16 cellular contexts compared by ENCODE assay signal in genomic region chr14:80638620-80639215, GRCh38.
DNase-seq lines count a peak whose midpoint lies in the region; TF ChIP-seq lines count a peak whose summit lies in the region.
"Had no signal": no experiment of that assay in that cellular context is flagged by ENCODE, and none has a peak within 500 bp of the region (broad histone marks: within the 10 kb centered on the region; RNA-seq: fewer than 3 reads in every experiment).

No MANE protein-coding gene starts in this region.

- peak; percentile 4 for DNase-seq in SIG-M5 treated with dmso at 0.1 percent for 504 hours (lab: John Stamatoyannopoulos, UW; ENCODE audit: unreplicated experiment)
- DNase-seq in SIG-M5 (lab: John Stamatoyannopoulos, UW), result no peak
- no peak for DNase-seq in SK-N-SH
- peak; percentile 51 for DNase-seq in fibroblast of the conjunctiva (ENCODE audit: low read depth)
- no peak for DNase-seq in cortex of kidney (lab: John Stamatoyannopoulos, UW)
- no peak for DNase-seq in iPS-NIHi7 (ENCODE audit: extremely low spot score)
- no peak for DNase-seq in midbrain (lab: John Stamatoyannopoulos, UW)
- no peak for DNase-seq in NK-92 (lab: John Stamatoyannopoulos, UW; ENCODE audit: unreplicated experiment)
- DNase-seq: 8988T; adrenal gland; DMS79 treated with DMSO at 0.1 percent for 48 hours; left colon; NCI-H2029; OCI-M1; stimulated activated naive CD4-positive, alpha-beta T cell treated with Interleukin-2 at 50 U/mL for 16 hours; T-helper 9 cell had no signal

- no peak overlapping the region for H3K4me3 ChIP-seq in SK-N-SH (ENCODE audit: low read depth in 2 of 2, low read length in 1 of 2)
- H3K4me3 ChIP-seq: adrenal gland had no signal

- WGBS in SK-N-SH (ENCODE audit: low lambda C conversion rate), result 3% methylated on average over 5 of the region's 5 CpGs

- POLR2A ChIA-PET in SK-N-SH (lab: Yijun Ruan, JAX), result no interaction called here

- H3K4me2 ChIP-seq in SK-N-SH, result peak overlapping the region; percentile 59

- TF ChIP-seq RAD21 in SK-N-SH (IDR thresholded peaks at IDR 0.05; ENCODE audit: low read length), result no peak

- peaks cover 26% of the 10 kb centered on the region for H3F3A ChIP-seq in SK-N-SH (replicated peaks; ENCODE audit: insufficient read depth)

- no peaks in the 10 kb centered on the region for H4K20me1 ChIP-seq in SK-N-SH (ENCODE audit: insufficient read depth)

- no peaks in the 10 kb centered on the region for H3K9me3 ChIP-seq in SK-N-SH
- H3K9me3 ChIP-seq: adrenal gland had no signal

- H3K27ac ChIP-seq in SK-N-SH (ENCODE audit: low read depth in 2 of 2, low read length in 1 of 2), result peak overlapping the region; percentile 73 to 81; a peak in 3 of 4 replicates
- H3K27ac ChIP-seq: adrenal gland had no signal

- no peaks in the 10 kb centered on the region for H3K36me3 ChIP-seq in SK-N-SH (replicated peaks in 1 of 2; ENCODE audit: control insufficient read depth in 1 of 2, insufficient read depth in 2 of 2, low read length in 1 of 2)
- H3K36me3 ChIP-seq: adrenal gland had no signal

- CTCF ChIA-PET in SK-N-SH (lab: Yijun Ruan, JAX), result no interaction called here

- H3K4me1 ChIP-seq in SK-N-SH (ENCODE audit: control insufficient read depth in 1 of 2, insufficient read depth in 2 of 2, low read depth in 1 of 2, low read length in 1 of 2), result peaks cover 0 to 19% of the 10 kb centered on the region in 2 experiments; a peak in 2 of 4 replicates
- H3K4me1 ChIP-seq: adrenal gland had no signal

- no peak overlapping the region; the same call in 1 of the 2 replicates for H3K9ac ChIP-seq in SK-N-SH

- no peak overlapping the region for H2AFZ ChIP-seq in SK-N-SH (ENCODE audit: low read depth)

- TF ChIP-seq EP300 in SK-N-SH (IDR thresholded peaks at IDR 0.05; ENCODE audit: borderline replicate concordance in 1 of 2, low read depth in 1 of 2, low read length in 1 of 2), result peak in 1 of 2 experiments; percentile 85; a peak in 3 of 4 replicates

- no peaks in the 10 kb centered on the region for H3K27me3 ChIP-seq in SK-N-SH (ENCODE audit: insufficient read depth)
- H3K27me3 ChIP-seq: adrenal gland had no signal

- TF ChIP-seq CTCF in SK-N-SH (IDR thresholded peaks at IDR 0.05), result no peak

- H3K9me2 ChIP-seq in SK-N-SH, result 0 out of 2 replicates have a peak, but pooled peaks cover 6% of the 10 kb centered on the region

- no peaks in the 10 kb centered on the region for H3K79me2 ChIP-seq in SK-N-SH (ENCODE audit: insufficient read depth)

TF ChIP-seq in SK-N-SH, 30 proteins besides CTCF, POLR2A, EP300 and RAD21:
- TF ChIP-seq RXRA (IDR thresholded peaks at IDR 0.05; ENCODE audit: borderline replicate concordance, low read depth), result peak; percentile 76
- no peak for TF ChIP-seq NRF1 (IDR thresholded peaks at IDR 0.05; ENCODE audit: low read depth, low read length)
- TF ChIP-seq MAX (IDR thresholded peaks at IDR 0.05; ENCODE audit: low read depth), result no peak; the same call in 1 of the 2 replicates
- TF ChIP-seq NFIC (IDR thresholded peaks at IDR 0.05; ENCODE audit: borderline replicate concordance), result 0 out of 2 replicates have a peak, but pooled peaks have one; percentile 36
- peak; percentile 61; the same call in 1 of the 2 replicates for TF ChIP-seq FOXM1 (IDR thresholded peaks at IDR 0.05; ENCODE audit: low read depth)
- TF ChIP-seq ELF1 (IDR thresholded peaks at IDR 0.05), result peak; percentile 53; the same call in 1 of the 2 replicates
- peak; percentile 89 for TF ChIP-seq JUND (IDR thresholded peaks at IDR 0.05)
- TF ChIP-seq, protein P1, sequence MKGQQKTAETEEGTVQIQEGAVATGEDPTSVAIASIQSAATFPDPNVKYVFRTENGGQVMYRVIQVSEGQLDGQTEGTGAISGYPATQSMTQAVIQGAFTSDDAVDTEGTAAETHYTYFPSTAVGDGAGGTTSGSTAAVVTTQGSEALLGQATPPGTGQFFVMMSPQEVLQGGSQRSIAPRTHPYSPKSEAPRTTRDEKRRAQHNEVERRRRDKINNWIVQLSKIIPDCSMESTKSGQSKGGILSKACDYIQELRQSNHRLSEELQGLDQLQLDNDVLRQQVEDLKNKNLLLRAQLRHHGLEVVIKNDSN (IDR thresholded peaks at IDR 0.05; ENCODE audit: borderline replicate concordance, low read depth), result no peak
- peak; percentile 83 for TF ChIP-seq FOSL2 (IDR thresholded peaks at IDR 0.05; ENCODE audit: borderline replicate concordance, low read depth)
- peak; percentile 69 for TF ChIP-seq TCF12 (IDR thresholded peaks at IDR 0.05)
- TF ChIP-seq MEF2A (IDR thresholded peaks at IDR 0.05; ENCODE audit: borderline replicate concordance, low read depth), result peak; percentile 53; the same call in 1 of the 2 replicates
- peak; percentile 82 for TF ChIP-seq TEAD4 (IDR thresholded peaks at IDR 0.05; ENCODE audit: borderline replicate concordance, insufficient read depth)
- TF ChIP-seq ZBTB33 (IDR thresholded peaks at IDR 0.05; ENCODE audit: borderline replicate concordance, low read depth), result peak; percentile 64; the same call in 1 of the 2 replicates
- no peak for TF ChIP-seq TAF1 (IDR thresholded peaks at IDR 0.05; ENCODE audit: borderline replicate concordance, low read depth, low read length)

Comparison
In these comparisons a context has a peak if more than half of its experiments do, and no peak if none do; other contexts are left out.
1. DNase-seq: peak in SIG-M5 treated with dmso at 0.1 percent for 504 hours (single experiment) and fibroblast of the conjunctiva (single experiment); none in SIG-M5 (single experiment), SK-N-SH (single experiment), cortex of kidney (single experiment), iPS-NIHi7 (single experiment), midbrain (single experiment) and NK-92 (single experiment).